ENCODE assay signal across 19 cellular contexts in genomic region chr10:126911301-126911700, GRCh38. TPM values are rescaled to one million over a fixed set of nuclear protein-coding genes. Genes with fewer than 3 reads are reported as not detected.
"Had no signal": no experiment of that assay in that cellular context is flagged by ENCODE, and none has a peak within 500 bp of the region (broad histone marks: within the 10 kb centered on the region; RNA-seq: fewer than 3 reads in every experiment).

No MANE protein-coding gene starts in this region.

- H3K4me2 ChIP-seq: KMS-11 had no signal

- H3K4me3 ChIP-seq: Peyer's patch had no signal

- H3K9me3 ChIP-seq: Peyer's patch had no signal

- H3K27me3 ChIP-seq: Peyer's patch had no signal

- H3K27ac ChIP-seq: KMS-11, Peyer's patch had no signal

- H3K9ac ChIP-seq: KMS-11 had no signal

- DNase-seq: activated B cell treated with CpG ODN at 0.5 μM for 24 hours; activated CD4-positive, alpha-beta T cell treated with anti-CD3 and anti-CD28 coated beads for 1 hour; activated CD4-positive, alpha-beta T cell treated with anti-CD3 and anti-CD28 coated beads, Interleukin-2, amount 10 ng/mL, durations not matched to agents 24 days and 14 days; activated CD4-positive, alpha-beta T cell treated with anti-CD3 and anti-CD28 coated beads, Interleukin-2, amount 50 U/mL, for 48 hours; activated CD8-positive, alpha-beta memory T cell treated with anti-CD3 and anti-CD28 coated beads, Interleukin-2, amount 10 ng/mL, durations not matched to agents 7 days and 5 days; activated gamma-delta T cell; activated naive CD4-positive, alpha-beta T cell treated with anti-CD3 and anti-CD28 coated beads for 36 hours; activated T-cell treated with anti-CD3 and anti-CD28 coated beads, Interleukin-2, amount 50 U/mL, for 24 hours; amygdala; caudate nucleus; NCI-H1105; NCI-H1436 treated with DMSO at 0.1 percent for 48 hours; NCI-H187 treated with DMSO at 0.1 percent for 48 hours; NCI-H2081 treated with DMSO at 0.1 percent for 48 hours; NCI-H446; NCI-H524; Peyer's patch; SHP77 had no signal

- H3K36me3 ChIP-seq: Peyer's patch had no signal

RNA-seq across cellular contexts. Expression of gene DOCK1, which starts 6.1 kb away (rescaled TPM):
- total RNA-seq: activated B cell treated with CpG ODN at 0.5 μM for 24 hours had no signal
